Comparison of ENCODE assay signal across 1 cellular context in the genomic region with DNA sequence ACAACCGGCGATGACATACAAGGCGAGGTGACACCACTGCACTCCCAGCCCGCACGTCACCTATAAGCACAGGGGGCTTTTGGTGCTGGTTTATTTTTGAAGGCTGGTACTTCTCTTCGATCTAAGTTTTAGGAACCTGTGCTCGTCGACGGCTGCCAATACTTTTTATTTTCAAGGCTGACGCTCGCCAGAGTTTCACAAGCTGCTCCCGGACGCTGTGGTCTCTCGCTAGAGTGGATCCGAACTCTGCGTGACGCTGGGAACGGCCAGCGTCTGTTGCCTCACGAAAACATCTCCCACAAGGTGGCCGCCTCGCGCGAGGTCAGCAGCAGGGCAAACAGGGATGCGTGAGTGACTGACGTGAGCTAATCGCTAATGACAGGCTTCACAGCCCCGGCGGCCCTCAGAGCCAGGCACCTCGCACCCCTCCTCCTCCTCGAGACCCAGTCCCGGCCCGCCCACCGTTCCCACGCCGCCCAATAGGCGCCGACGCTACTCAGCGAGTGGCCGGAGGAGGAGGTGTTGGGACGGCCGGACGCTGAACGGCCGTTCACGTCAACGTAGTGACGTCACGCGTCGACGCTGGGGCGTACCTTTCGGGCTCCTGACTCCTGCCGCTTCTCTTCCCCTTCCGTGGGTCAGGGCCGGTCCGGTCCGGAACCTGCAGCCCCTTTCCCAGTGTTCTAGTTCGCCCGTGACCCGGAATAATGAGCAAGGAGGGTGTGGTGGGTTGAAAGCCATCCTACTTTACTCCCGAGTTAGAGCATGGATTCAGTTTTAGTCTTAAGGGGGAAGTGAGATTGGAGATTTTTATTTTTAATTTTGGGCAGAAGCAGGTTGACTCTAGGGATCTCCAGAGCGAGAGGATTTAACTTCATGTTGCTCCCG.
TF ChIP-seq lines count a peak whose summit lies in the region.

A gene (plus strand): TSS at position 621 of the 888 bp plus-strand sequence. CDS start 15,351 bp downstream, outside the sequence.

TF ChIP-seq in HepG2, 621 proteins besides CTCF, POLR2A, EP300 and RAD21 (continued from another document and continues in another):
- no peak for TF ChIP-seq ZNF326 (CRISPR knock-in tag; IDR thresholded peaks at IDR 0.05; ENCODE audit: borderline replicate concordance)
- TF ChIP-seq NFIC (IDR thresholded peaks at IDR 0.05; ENCODE audit: low read length), result no peak
- TF ChIP-seq, protein P1, sequence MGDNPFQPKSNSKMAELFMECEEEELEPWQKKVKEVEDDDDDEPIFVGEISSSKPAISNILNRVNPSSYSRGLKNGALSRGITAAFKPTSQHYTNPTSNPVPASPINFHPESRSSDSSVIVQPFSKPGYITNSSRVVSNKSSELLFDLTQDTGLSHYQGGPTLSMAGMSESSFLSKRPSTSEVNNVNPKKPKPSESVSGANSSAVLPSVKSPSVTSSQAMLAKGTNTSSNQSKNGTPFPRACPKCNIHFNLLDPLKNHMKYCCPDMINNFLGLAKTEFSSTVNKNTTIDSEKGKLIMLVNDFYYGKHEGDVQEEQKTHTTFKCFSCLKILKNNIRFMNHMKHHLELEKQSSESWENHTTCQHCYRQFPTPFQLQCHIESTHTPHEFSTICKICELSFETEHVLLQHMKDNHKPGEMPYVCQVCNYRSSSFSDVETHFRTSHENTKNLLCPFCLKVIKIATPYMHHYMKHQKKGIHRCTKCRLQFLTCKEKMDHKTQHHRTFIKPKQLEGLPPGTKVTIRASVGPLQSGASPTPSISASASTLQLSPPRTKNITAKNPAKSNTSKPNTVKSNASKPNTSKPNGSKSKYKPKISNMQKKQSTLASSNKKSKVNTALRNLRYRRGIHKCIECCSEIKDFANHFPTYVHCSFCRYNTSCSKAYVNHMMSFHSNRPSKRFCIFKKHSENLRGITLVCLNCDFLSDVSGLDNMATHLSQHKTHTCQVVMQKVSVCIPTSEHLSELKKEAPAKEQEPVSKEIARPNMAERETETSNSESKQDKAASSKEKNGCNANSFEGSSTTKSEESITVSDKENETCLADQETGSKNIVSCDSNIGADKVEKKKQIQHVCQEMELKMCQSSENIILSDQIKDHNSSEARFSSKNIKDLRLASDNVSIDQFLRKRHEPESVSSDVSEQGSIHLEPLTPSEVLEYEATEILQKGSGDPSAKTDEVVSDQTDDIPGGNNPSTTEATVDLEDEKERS (CRISPR knock-in tag; IDR thresholded peaks at IDR 0.05), result peak; percentile 63; the same call in 1 of the 2 replicates
- TF ChIP-seq RORA (CRISPR knock-in tag; IDR thresholded peaks at IDR 0.05), result no peak
- no peak; the same call in none of the 2 replicates for TF ChIP-seq ZBTB7B (CRISPR knock-in tag; IDR thresholded peaks at IDR 0.05)
- TF ChIP-seq ZNF343 (CRISPR knock-in tag; IDR thresholded peaks at IDR 0.05), result peak; percentile 89
- TF ChIP-seq, protein P2, sequence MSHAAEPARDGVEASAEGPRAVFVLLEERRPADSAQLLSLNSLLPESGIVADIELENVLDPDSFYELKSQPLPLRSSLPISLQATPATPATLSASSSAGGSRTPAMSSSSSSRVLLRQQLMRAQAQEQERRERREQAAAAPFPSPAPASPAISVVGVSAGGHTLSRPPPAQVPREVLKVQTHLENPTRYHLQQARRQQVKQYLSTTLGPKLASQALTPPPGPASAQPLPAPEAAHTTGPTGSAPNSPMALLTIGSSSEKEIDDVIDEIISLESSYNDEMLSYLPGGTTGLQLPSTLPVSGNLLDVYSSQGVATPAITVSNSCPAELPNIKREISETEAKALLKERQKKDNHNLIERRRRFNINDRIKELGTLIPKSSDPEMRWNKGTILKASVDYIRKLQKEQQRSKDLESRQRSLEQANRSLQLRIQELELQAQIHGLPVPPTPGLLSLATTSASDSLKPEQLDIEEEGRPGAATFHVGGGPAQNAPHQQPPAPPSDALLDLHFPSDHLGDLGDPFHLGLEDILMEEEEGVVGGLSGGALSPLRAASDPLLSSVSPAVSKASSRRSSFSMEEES (CRISPR knock-in tag; IDR thresholded peaks at IDR 0.05), result peak; percentile 57; the same call in 1 of the 2 replicates
- TF ChIP-seq, protein P3, sequence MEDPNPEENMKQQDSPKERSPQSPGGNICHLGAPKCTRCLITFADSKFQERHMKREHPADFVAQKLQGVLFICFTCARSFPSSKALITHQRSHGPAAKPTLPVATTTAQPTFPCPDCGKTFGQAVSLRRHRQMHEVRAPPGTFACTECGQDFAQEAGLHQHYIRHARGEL (CRISPR knock-in tag; IDR thresholded peaks at IDR 0.05), result peak; percentile 80; the same call in 1 of the 2 replicates
- TF ChIP-seq, protein P4, sequence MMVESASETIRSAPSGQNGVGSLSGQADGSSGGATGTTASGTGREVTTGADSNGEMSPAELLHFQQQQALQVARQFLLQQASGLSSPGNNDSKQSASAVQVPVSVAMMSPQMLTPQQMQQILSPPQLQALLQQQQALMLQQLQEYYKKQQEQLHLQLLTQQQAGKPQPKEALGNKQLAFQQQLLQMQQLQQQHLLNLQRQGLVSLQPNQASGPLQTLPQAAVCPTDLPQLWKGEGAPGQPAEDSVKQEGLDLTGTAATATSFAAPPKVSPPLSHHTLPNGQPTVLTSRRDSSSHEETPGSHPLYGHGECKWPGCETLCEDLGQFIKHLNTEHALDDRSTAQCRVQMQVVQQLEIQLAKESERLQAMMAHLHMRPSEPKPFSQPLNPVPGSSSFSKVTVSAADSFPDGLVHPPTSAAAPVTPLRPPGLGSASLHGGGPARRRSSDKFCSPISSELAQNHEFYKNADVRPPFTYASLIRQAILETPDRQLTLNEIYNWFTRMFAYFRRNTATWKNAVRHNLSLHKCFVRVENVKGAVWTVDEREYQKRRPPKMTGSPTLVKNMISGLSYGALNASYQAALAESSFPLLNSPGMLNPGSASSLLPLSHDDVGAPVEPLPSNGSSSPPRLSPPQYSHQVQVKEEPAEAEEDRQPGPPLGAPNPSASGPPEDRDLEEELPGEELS (CRISPR knock-in tag; IDR thresholded peaks at IDR 0.05), result no peak
- TF ChIP-seq, protein P5, sequence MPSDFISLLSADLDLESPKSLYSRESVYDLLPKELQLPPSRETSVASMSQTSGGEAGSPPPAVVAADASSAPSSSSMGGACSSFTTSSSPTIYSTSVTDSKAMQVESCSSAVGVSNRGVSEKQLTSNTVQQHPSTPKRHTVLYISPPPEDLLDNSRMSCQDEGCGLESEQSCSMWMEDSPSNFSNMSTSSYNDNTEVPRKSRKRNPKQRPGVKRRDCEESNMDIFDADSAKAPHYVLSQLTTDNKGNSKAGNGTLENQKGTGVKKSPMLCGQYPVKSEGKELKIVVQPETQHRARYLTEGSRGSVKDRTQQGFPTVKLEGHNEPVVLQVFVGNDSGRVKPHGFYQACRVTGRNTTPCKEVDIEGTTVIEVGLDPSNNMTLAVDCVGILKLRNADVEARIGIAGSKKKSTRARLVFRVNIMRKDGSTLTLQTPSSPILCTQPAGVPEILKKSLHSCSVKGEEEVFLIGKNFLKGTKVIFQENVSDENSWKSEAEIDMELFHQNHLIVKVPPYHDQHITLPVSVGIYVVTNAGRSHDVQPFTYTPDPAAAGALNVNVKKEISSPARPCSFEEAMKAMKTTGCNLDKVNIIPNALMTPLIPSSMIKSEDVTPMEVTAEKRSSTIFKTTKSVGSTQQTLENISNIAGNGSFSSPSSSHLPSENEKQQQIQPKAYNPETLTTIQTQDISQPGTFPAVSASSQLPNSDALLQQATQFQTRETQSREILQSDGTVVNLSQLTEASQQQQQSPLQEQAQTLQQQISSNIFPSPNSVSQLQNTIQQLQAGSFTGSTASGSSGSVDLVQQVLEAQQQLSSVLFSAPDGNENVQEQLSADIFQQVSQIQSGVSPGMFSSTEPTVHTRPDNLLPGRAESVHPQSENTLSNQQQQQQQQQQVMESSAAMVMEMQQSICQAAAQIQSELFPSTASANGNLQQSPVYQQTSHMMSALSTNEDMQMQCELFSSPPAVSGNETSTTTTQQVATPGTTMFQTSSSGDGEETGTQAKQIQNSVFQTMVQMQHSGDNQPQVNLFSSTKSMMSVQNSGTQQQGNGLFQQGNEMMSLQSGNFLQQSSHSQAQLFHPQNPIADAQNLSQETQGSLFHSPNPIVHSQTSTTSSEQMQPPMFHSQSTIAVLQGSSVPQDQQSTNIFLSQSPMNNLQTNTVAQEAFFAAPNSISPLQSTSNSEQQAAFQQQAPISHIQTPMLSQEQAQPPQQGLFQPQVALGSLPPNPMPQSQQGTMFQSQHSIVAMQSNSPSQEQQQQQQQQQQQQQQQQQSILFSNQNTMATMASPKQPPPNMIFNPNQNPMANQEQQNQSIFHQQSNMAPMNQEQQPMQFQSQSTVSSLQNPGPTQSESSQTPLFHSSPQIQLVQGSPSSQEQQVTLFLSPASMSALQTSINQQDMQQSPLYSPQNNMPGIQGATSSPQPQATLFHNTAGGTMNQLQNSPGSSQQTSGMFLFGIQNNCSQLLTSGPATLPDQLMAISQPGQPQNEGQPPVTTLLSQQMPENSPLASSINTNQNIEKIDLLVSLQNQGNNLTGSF (CRISPR knock-in tag; IDR thresholded peaks at IDR 0.05), result no peak
- peak; percentile 86 for TF ChIP-seq SP2 (CRISPR knock-in tag; IDR thresholded peaks at IDR 0.05)
- TF ChIP-seq, protein P6, sequence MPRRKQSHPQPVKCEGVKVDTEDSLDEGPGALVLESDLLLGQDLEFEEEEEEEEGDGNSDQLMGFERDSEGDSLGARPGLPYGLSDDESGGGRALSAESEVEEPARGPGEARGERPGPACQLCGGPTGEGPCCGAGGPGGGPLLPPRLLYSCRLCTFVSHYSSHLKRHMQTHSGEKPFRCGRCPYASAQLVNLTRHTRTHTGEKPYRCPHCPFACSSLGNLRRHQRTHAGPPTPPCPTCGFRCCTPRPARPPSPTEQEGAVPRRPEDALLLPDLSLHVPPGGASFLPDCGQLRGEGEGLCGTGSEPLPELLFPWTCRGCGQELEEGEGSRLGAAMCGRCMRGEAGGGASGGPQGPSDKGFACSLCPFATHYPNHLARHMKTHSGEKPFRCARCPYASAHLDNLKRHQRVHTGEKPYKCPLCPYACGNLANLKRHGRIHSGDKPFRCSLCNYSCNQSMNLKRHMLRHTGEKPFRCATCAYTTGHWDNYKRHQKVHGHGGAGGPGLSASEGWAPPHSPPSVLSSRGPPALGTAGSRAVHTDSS (CRISPR knock-in tag; conservative IDR thresholded peaks at IDR 0.05), result no peak
- TF ChIP-seq, protein P7, sequence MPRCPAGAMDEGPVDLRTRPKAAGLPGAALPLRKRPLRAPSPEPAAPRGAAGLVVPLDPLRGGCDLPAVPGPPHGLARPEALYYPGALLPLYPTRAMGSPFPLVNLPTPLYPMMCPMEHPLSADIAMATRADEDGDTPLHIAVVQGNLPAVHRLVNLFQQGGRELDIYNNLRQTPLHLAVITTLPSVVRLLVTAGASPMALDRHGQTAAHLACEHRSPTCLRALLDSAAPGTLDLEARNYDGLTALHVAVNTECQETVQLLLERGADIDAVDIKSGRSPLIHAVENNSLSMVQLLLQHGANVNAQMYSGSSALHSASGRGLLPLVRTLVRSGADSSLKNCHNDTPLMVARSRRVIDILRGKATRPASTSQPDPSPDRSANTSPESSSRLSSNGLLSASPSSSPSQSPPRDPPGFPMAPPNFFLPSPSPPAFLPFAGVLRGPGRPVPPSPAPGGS (CRISPR knock-in tag; IDR thresholded peaks at IDR 0.05), result no peak; the same call in 1 of the 2 replicates
- no peak for TF ChIP-seq ZFP37 (CRISPR knock-in tag; IDR thresholded peaks at IDR 0.05; ENCODE audit: borderline replicate concordance)
- TF ChIP-seq MEF2D (CRISPR knock-in tag; IDR thresholded peaks at IDR 0.05), result no peak; the same call in 1 of the 2 replicates
- TF ChIP-seq, protein P8, sequence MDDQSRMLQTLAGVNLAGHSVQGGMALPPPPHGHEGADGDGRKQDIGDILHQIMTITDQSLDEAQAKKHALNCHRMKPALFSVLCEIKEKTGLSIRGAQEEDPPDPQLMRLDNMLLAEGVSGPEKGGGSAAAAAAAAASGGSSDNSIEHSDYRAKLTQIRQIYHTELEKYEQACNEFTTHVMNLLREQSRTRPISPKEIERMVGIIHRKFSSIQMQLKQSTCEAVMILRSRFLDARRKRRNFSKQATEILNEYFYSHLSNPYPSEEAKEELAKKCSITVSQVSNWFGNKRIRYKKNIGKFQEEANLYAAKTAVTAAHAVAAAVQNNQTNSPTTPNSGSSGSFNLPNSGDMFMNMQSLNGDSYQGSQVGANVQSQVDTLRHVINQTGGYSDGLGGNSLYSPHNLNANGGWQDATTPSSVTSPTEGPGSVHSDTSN (CRISPR knock-in tag; IDR thresholded peaks at IDR 0.05; ENCODE audit: borderline replicate concordance), result 0 out of 2 replicates have a peak, but pooled peaks have one; percentile 13
- no peak for TF ChIP-seq ZNF569 (CRISPR knock-in tag; IDR thresholded peaks at IDR 0.05; ENCODE audit: borderline replicate concordance)
- TF ChIP-seq, protein P9, sequence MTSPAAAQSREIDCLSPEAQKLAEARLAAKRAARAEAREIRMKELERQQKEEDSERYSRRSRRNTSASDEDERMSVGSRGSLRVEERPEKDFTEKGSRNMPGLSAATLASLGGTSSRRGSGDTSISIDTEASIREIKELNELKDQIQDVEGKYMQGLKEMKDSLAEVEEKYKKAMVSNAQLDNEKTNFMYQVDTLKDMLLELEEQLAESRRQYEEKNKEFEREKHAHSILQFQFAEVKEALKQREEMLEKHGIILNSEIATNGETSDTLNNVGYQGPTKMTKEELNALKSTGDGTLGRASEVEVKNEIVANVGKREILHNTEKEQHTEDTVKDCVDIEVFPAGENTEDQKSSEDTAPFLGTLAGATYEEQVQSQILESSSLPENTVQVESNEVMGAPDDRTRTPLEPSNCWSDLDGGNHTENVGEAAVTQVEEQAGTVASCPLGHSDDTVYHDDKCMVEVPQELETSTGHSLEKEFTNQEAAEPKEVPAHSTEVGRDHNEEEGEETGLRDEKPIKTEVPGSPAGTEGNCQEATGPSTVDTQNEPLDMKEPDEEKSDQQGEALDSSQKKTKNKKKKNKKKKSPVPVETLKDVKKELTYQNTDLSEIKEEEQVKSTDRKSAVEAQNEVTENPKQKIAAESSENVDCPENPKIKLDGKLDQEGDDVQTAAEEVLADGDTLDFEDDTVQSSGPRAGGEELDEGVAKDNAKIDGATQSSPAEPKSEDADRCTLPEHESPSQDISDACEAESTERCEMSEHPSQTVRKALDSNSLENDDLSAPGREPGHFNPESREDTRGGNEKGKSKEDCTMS (CRISPR knock-in tag; conservative IDR thresholded peaks at IDR 0.05), result no peak
- peak; percentile 66; the same call in 1 of the 2 replicates for TF ChIP-seq ZNF747 (CRISPR knock-in tag; IDR thresholded peaks at IDR 0.05; ENCODE audit: borderline replicate concordance)
- no peak for TF ChIP-seq NR1H2 (CRISPR knock-in tag; IDR thresholded peaks at IDR 0.05; ENCODE audit: borderline replicate concordance, low read depth)
